ENCODE assay signal across 1 cellular context in genomic region chr12:120686690-120687569, GRCh38.
TF ChIP-seq lines count a peak whose summit lies in the region.

TSS of gene MLEC (plus strand) at chr12:120687149. CDS start at chr12:120687297, 148 bp downstream.

TF ChIP-seq in HEK293, 187 proteins besides CTCF, POLR2A, EP300 and RAD21 (continued from another document and continues in another):
- TF ChIP-seq ZNF37A (tag by site-specific recombination; IDR thresholded peaks at IDR 0.05) (no peak), ZNF391 (tag by site-specific recombination; IDR thresholded peaks at IDR 0.05; ENCODE audit: borderline replicate concordance, low read depth) (peak; percentile 94; the same call in 1 of the 2 replicates), ZNF629 (tag by site-specific recombination; IDR thresholded peaks at IDR 0.05) (peak; percentile 80), ZNF311 (tag by site-specific recombination; IDR thresholded peaks at IDR 0.05; ENCODE audit: borderline replicate concordance) (no peak), ZNF555 (tag by site-specific recombination; conservative IDR thresholded peaks at IDR 0.05) (no peak), ZNF146 (tag by site-specific recombination; IDR thresholded peaks at IDR 0.05) (peak; percentile 66; the same call in 1 of the 2 replicates), ZNF19 (tag by site-specific recombination; IDR thresholded peaks at IDR 0.05; ENCODE audit: low read depth) (no peak), ZSCAN23 (tag by site-specific recombination; IDR thresholded peaks at IDR 0.05) (peak; percentile 51; the same call in 1 of the 2 replicates), BCL11A (tag by site-specific recombination; IDR thresholded peaks at IDR 0.05; ENCODE audit: low read depth) (no peak), INSM2 (tag by site-specific recombination; IDR thresholded peaks at IDR 0.05) (peak; percentile 82), ZNF76 (tag by site-specific recombination; IDR thresholded peaks at IDR 0.05; ENCODE audit: borderline replicate concordance, low read depth) (peak; percentile 80), YY1 (tag by site-specific recombination; IDR thresholded peaks at IDR 0.05) (peak; percentile 86), ZNF529 (tag by site-specific recombination; IDR thresholded peaks at IDR 0.05; ENCODE audit: insufficient replicate concordance) (no peak), ZNF473 (tag by site-specific recombination; IDR thresholded peaks at IDR 0.05) (no peak), ZNF521 (tag by site-specific recombination; IDR thresholded peaks at IDR 0.05) (no peak), ZIC2 (tag by site-specific recombination; IDR thresholded peaks at IDR 0.05) (no peak; the same call in 1 of the 2 replicates), ZNF560 (tag by site-specific recombination; IDR thresholded peaks at IDR 0.05; ENCODE audit: borderline replicate concordance) (no peak), ZNF544 (tag by site-specific recombination; IDR thresholded peaks at IDR 0.05) (no peak), HOXC10 (CRISPR knock-in tag; IDR thresholded peaks at IDR 0.05) (0 out of 2 replicates have a peak, but pooled peaks have one; percentile 87), KLF10 (tag by site-specific recombination; IDR thresholded peaks at IDR 0.05) (peak; percentile 89), AEBP2 (tag by site-specific recombination; IDR thresholded peaks at IDR 0.05; ENCODE audit: borderline replicate concordance) (no peak), ZBTB7A (tag by site-specific recombination; IDR thresholded peaks at IDR 0.05; ENCODE audit: low read depth) (peak; percentile 14; the same call in 1 of the 2 replicates), PRDM6 (tag by site-specific recombination; IDR thresholded peaks at IDR 0.05) (no peak), KLF17 (tag by site-specific recombination; IDR thresholded peaks at IDR 0.05) (peak; percentile 90), ZBTB48 (tag by site-specific recombination; IDR thresholded peaks at IDR 0.05) (no peak), ZNF488 (tag by site-specific recombination; IDR thresholded peaks at IDR 0.05) (no peak), ZNF112 (tag by site-specific recombination; IDR thresholded peaks at IDR 0.05) (no peak), ZNF280C (tag by site-specific recombination; IDR thresholded peaks at IDR 0.05) (no peak), ZNF248 (tag by site-specific recombination; IDR thresholded peaks at IDR 0.05) (no peak), ZNF777 (tag by site-specific recombination; IDR thresholded peaks at IDR 0.05; ENCODE audit: borderline replicate concordance) (no peak), ZNF202 (tag by site-specific recombination; IDR thresholded peaks at IDR 0.05; ENCODE audit: borderline replicate concordance) (no peak), RBAK (tag by site-specific recombination; IDR thresholded peaks at IDR 0.05) (no peak), HOXA7 (CRISPR knock-in tag; IDR thresholded peaks at IDR 0.05; ENCODE audit: borderline replicate concordance) (no peak), ZNF214 (tag by site-specific recombination; IDR thresholded peaks at IDR 0.05; ENCODE audit: borderline replicate concordance) (no peak), REST (tag by site-specific recombination; IDR thresholded peaks at IDR 0.05) (peak; percentile 66), ZBTB10 (tag by site-specific recombination; IDR thresholded peaks at IDR 0.05) (no peak), ZNF626 (tag by site-specific recombination; IDR thresholded peaks at IDR 0.05) (no peak), GLIS2 (tag by site-specific recombination; IDR thresholded peaks at IDR 0.05) (peak; percentile 92), MEIS1 (CRISPR knock-in tag; IDR thresholded peaks at IDR 0.05; ENCODE audit: borderline replicate concordance) (no peak), ZBTB11 (tag by site-specific recombination; conservative IDR thresholded peaks at IDR 0.05; ENCODE audit: low read depth) (peak; percentile 100), SP2 (tag by site-specific recombination; IDR thresholded peaks at IDR 0.05) (peak; percentile 90), SETDB1 (IDR thresholded peaks at IDR 0.05; ENCODE audit: insufficient read length, low read length) (no peak), SCRT2 (tag by site-specific recombination; IDR thresholded peaks at IDR 0.05) (no peak), ZNF837 (tag by site-specific recombination; IDR thresholded peaks at IDR 0.05) (0 out of 2 replicates have a peak, but pooled peaks have one; percentile 26), KLF7 (tag by site-specific recombination; IDR thresholded peaks at IDR 0.05; ENCODE audit: borderline replicate concordance) (peak; percentile 86), TCF7L2 (IDR thresholded peaks at IDR 0.05; ENCODE audit: borderline replicate concordance, low read depth, low read length) (no peak)
